In genomic region chr9:87109182-87109581, GRCh38 we compare ENCODE assay signal across 18 cellular contexts.
A peak's percentile ranks its signal among the peaks of the same experiment; 100 is the strongest.
DNase-seq lines count a peak whose midpoint lies in the region; ATAC-seq and TF ChIP-seq lines count a peak whose summit lies in the region.
"Had no signal": no experiment of that assay in that cellular context is flagged by ENCODE, and none has a peak within 500 bp of the region (broad histone marks: within the 10 kb centered on the region; RNA-seq: fewer than 3 reads in every experiment).

No MANE protein-coding gene starts in this region.

- H3K27ac ChIP-seq in lower lobe of right lung = no peak overlapping the region
- H3K27ac ChIP-seq: adrenal gland had no signal

- H3K9me3 ChIP-seq in adipocyte (ENCODE audit: control insufficient read depth, low read length) (no peaks in the 10 kb centered on the region), lower lobe of right lung (no peaks in the 10 kb centered on the region)
- H3K9me3 ChIP-seq: adrenal gland, mucosa of descending colon had no signal

- H3K4me3 ChIP-seq in adipocyte (ENCODE audit: low read length) = no peak overlapping the region
- no peak overlapping the region for H3K4me3 ChIP-seq in fibroblast of pulmonary artery (replicated peaks; ENCODE audit: low read depth, low read length)
- H3K4me3 ChIP-seq in lower lobe of right lung = no peak overlapping the region
- H3K4me3 ChIP-seq: adrenal gland, mucosa of descending colon had no signal

- peak overlapping the region; percentile 88 to 98 (median 89) for H3K27ac Mint-ChIP-seq in nephron
- H3K27ac Mint-ChIP-seq: activated T-helper 2 cell treated with anti-CD3 and anti-CD28 coated beads, Interferon-gamma antibody, Interleukin-2, Interleukin-4, amounts not matched to agents 10 μg/mL and 5 μg/mL and 100 μg/mL, durations not matched to agents 14 hours and 24 hours and 36 hours; WTC11 had no signal

- no peaks in the 10 kb centered on the region for H3K27me3 Mint-ChIP-seq in nephron (ENCODE audit: low read depth)

- H3K4me1 ChIP-seq in adipocyte (ENCODE audit: control insufficient read depth, insufficient read depth, low read length) (peaks cover 32% of the 10 kb centered on the region), lower lobe of right lung (no peaks in the 10 kb centered on the region)
- H3K4me1 ChIP-seq: adrenal gland had no signal

- peaks cover 2% of the 10 kb centered on the region for H3K9me3 Mint-ChIP-seq in nephron
- H3K9me3 Mint-ChIP-seq: activated T-helper 2 cell treated with anti-CD3 and anti-CD28 coated beads, Interferon-gamma antibody, Interleukin-2, Interleukin-4, amounts not matched to agents 10 μg/mL and 5 μg/mL and 100 μg/mL, durations not matched to agents 14 hours and 24 hours and 36 hours had no signal

- H3K9ac ChIP-seq in adipocyte (ENCODE audit: low read length) = peak overlapping the region; percentile 78

- ATAC-seq in GM19397 (IDR thresholded peaks at IDR 0.05; ENCODE audit: unreplicated experiment) (no peak), lower lobe of right lung (no peak)
- ATAC-seq: mucosa of descending colon, Panc1, WTC11 had no signal

- H3K27me3 ChIP-seq in adipocyte (replicated peaks; ENCODE audit: control insufficient read depth, insufficient read depth, low read length) (no peaks in the 10 kb centered on the region), lower lobe of right lung (ENCODE audit: low read depth) (no peaks in the 10 kb centered on the region)

- TF ChIP-seq CTCF in fibroblast of pulmonary artery (IDR thresholded peaks at IDR 0.05; ENCODE audit: low read length, missing control alignments) (no peak), nephron (IDR thresholded peaks at IDR 0.05; ENCODE audit: unreplicated experiment in 3 of 3) (no peak), lower lobe of right lung (IDR thresholded peaks at IDR 0.05) (no peak)

- peaks cover 52% of the 10 kb centered on the region for H3K4me1 Mint-ChIP-seq in nephron

- no peaks in the 10 kb centered on the region for H3K36me3 ChIP-seq in adipocyte (ENCODE audit: control insufficient read depth, insufficient read depth, low read length, severe bottlenecking)
- H3K36me3 ChIP-seq in lower lobe of right lung = no peaks in the 10 kb centered on the region
- H3K36me3 ChIP-seq: adrenal gland had no signal

- no peaks in the 10 kb centered on the region for H3K36me3 Mint-ChIP-seq in nephron (ENCODE audit: low read depth)

- intact Hi-C loops in lower lobe of right lung (cut with DNase I) = no loop called here

- DNase-seq in EL = peak; percentile 47
- peak; percentile 39 for DNase-seq in adipocyte (ENCODE audit: low read depth)
- DNase-seq in fibroblast of pulmonary artery (ENCODE audit: low read depth) = peak; percentile 28
- DNase-seq in DMS114 treated with DMSO at 0.1 percent for 48 hours (lab: John Stamatoyannopoulos, UW; ENCODE audit: unreplicated experiment) = no peak
- DNase-seq in superior temporal gyrus (ENCODE audit: extremely low spot score) = no peak
- DNase-seq in lower lobe of right lung = no peak
- DNase-seq: adrenal gland; H7; mucosa of descending colon; NCI-H2081 treated with DMSO at 0.1 percent for 48 hours; NCI-H526; stimulated activated CD4-positive, alpha-beta T cell treated with anti-CD3 and anti-CD28 coated beads, Interleukin-12 subunit alpha, Interleukin-12 subunit beta, amount 100 ng/mL, for 4 hours; stimulated activated naive CD4-positive, alpha-beta T cell had no signal

- no peak overlapping the region for H3K4me3 Mint-ChIP-seq in nephron
- H3K4me3 Mint-ChIP-seq: WTC11 had no signal

Comparison
In these comparisons a context has a peak if more than half of its experiments do, and no peak if none do; other contexts are left out.
1. DNase-seq: peak in EL (single experiment), adipocyte (single experiment) and fibroblast of pulmonary artery (single experiment); none in DMS114 treated with DMSO at 0.1 percent for 48 hours (single experiment), superior temporal gyrus (single experiment) and lower lobe of right lung (single experiment).